Comparison of ENCODE assay signal across 1 cellular context in the genomic region with DNA sequence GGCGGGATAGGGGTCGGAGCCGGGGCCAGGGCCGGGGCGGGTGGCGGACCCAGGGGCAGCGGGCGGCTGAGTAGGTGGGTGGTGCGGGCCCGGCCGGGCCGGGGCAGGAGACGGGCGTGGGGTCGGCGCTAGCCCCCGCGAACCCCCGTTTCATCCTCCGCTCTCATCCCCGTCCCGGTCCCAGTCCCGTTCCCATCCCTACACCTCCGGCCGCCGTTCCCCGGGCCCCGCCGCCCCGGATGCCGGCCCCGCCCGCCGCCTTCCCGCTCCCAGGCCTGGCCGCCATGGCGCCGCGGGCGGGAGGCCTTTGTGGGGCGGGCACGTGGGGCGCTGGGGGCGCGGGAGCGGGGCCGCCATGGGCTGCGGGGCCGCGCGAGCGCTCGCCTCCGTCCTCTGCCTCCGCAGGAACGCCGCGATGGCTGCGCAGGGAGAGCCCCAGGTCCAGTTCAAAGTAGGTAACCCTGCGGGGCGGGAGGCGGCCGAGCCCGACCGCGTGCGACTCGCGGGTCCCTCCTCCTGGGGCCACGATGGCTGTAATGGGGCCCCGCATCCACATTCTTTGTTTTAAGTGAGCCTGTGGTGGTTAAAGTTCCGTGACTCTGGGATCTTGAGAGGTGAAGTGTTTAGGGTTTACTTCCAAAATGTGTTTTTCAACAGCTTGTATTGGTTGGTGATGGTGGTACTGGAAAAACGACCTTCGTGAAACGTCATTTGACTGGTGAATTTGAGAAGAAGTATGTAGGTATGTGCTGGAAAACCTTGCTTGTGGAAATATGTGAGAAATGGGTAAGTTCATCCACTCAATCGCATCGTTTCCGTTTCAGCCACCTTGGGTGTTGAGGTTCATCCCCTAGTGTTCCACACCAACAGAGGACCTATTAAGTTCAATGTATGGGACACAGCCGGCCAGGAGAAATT.
TF ChIP-seq lines count a peak whose summit lies in the region.

No MANE protein-coding gene starts in this region.

TF ChIP-seq in IMR-90, 13 proteins besides CTCF, POLR2A, EP300 and RAD21:
- TF ChIP-seq BHLHE40 (IDR thresholded peaks at IDR 0.05; ENCODE audit: low read depth, low read length) (no peak), MAZ (IDR thresholded peaks at IDR 0.05; ENCODE audit: borderline replicate concordance, low read depth, low read length) (peak; percentile 71; the same call in 1 of the 2 replicates), FOS (IDR thresholded peaks at IDR 0.05; ENCODE audit: low read depth, low read length) (no peak), CHD1 (IDR thresholded peaks at IDR 0.05; ENCODE audit: low read depth, low read length) (no peak), MAFK (IDR thresholded peaks at IDR 0.05; ENCODE audit: low read depth, low read length) (no peak), MXI1 (IDR thresholded peaks at IDR 0.05; ENCODE audit: borderline replicate concordance, low read depth, low read length) (peak; percentile 77; the same call in 1 of the 2 replicates), NFE2L2 (IDR thresholded peaks at IDR 0.05; ENCODE audit: low read depth, low read length) (no peak), SMC3 (IDR thresholded peaks at IDR 0.05; ENCODE audit: low read depth, low read length) (no peak), CEBPB (IDR thresholded peaks at IDR 0.05; ENCODE audit: low read depth, low read length) (no peak)
- TF ChIP-seq, protein P1, sequence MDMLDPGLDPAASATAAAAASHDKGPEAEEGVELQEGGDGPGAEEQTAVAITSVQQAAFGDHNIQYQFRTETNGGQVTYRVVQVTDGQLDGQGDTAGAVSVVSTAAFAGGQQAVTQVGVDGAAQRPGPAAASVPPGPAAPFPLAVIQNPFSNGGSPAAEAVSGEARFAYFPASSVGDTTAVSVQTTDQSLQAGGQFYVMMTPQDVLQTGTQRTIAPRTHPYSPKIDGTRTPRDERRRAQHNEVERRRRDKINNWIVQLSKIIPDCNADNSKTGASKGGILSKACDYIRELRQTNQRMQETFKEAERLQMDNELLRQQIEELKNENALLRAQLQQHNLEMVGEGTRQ (IDR thresholded peaks at IDR 0.05; ENCODE audit: low read depth, low read length): peak; percentile 68
